In the genomic region with DNA sequence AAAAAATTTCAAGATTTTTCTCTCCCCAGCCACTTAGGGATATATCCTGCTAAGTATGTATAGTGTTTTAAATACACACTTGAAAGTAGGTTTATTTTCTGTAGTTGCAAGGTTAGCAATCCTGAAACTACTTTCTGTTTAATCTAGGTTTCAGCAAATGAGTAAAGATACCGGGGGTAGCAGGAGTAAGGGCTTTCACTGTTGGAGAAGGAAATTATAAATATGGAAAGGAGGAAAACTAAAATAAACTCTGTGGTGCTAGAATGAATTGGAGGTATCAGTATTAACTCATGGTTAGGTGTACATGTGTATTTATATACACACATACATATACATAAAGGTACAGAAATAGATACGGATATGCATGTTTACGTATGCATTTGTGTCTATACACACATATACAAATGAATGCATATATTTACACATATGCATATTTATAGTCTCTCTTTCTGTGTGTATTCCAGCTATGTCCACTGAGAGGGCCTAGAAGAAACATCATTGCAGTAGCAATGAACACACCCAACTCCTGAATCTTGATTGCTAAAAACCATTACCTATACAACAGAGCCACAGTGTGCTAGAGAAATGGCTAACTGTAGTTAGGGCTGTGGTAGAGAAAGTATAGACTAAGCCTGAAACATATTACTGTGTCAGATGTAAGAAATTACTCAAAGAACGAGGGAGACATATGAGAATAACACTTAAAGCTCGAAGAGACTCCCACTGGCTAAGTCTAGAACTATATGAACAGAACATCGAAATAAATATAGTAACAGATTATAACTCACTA, we compare ENCODE assay signal across 12 cellular contexts.
DNase-seq lines count a peak whose midpoint lies in the region; ATAC-seq, FAIRE-seq and TF ChIP-seq lines count a peak whose summit lies in the region.
"Had no signal": no experiment of that assay in that cellular context is flagged by ENCODE, and none has a peak within 500 bp of the region (broad histone marks: within the 10 kb centered on the region; RNA-seq: fewer than 3 reads in every experiment).

No MANE protein-coding gene starts in this region.

- no peak for TF ChIP-seq POLR2A in GM12878 (IDR thresholded peaks at IDR 0.05; ENCODE audit: low read depth, low read length)

- H3K4me1 ChIP-seq in GM12878 (ENCODE audit: control insufficient read depth, insufficient read depth, low read length) (peaks cover 12% of the 10 kb centered on the region), small intestine (ENCODE audit: control insufficient read depth in 2 of 2, insufficient read depth in 1 of 2, low read depth in 1 of 2, low read length in 1 of 2) (peaks cover 3 to 8% of the 10 kb centered on the region in 2 donors)
- H3K4me1 ChIP-seq: testis had no signal

- TF ChIP-seq CTCF in GM12878 (IDR thresholded peaks at IDR 0.05 in 2 of 3, conservative IDR thresholded peaks at IDR 0.05 in 1 of 3; ENCODE audit: control insufficient read depth in 2 of 3, extremely low read depth in 1 of 3, insufficient read depth in 1 of 3, low read depth in 3 of 3, low read length in 3 of 3), result no peak

- POLR2A ChIA-PET in GM12878 (lab: Charles Lee), result interaction anchor here (0.5 kb wide), 1 partner anchor 72 kb away, joined by 8 read pairs; no protein-coding TSS in a partner anchor

- no peak for TF ChIP-seq RAD21 in GM12878 (IDR thresholded peaks at IDR 0.05; ENCODE audit: insufficient read depth, low read depth, low read length)

- RAD21 ChIA-PET in GM12878 (lab: Charles Lee; ENCODE audit: unreplicated experiment), result no interaction called here

- no peak overlapping the region for H3K9ac ChIP-seq in GM12878 (ENCODE audit: control insufficient read depth, insufficient read depth, low read length)

- no peak overlapping the region for H2AFZ ChIP-seq in GM12878 (ENCODE audit: control insufficient read depth, low read depth, low read length)

- H3K9me3 ChIP-seq in GM12878 (replicated peaks; ENCODE audit: control insufficient read depth, insufficient read depth, low read length) (peaks cover 3% of the 10 kb centered on the region; the same call in 1 of the 3 replicates), small intestine (ENCODE audit: control insufficient read depth, low read depth) (no peaks in the 10 kb centered on the region)
- H3K9me3 ChIP-seq: testis had no signal

- H3K4me3 ChIP-seq in GM12878 (no peak overlapping the region), small intestine (ENCODE audit: low read depth in 1 of 2, low read length in 2 of 2) (no peak overlapping the region)
- H3K4me3 ChIP-seq: dorsolateral prefrontal cortex, testis had no signal

- CTCF ChIA-PET in activated CD8-positive, alpha-beta memory T cell treated with anti-CD3 and anti-CD28 coated beads, Interleukin-2, amount 10 ng/mL, durations not matched to agents 7 days and 5 days (lab: Charles Lee), result no interaction called here
- CTCF ChIA-PET in GM12878 (lab: Yijun Ruan, JAX), result no interaction called here

- H3K4me1 Mint-ChIP-seq in activated CD8-positive, alpha-beta memory T cell treated with anti-CD3 and anti-CD28 coated beads, Interleukin-2, amount 10 ng/mL, durations not matched to agents 7 days and 5 days, result peaks cover 12% of the 10 kb centered on the region
- H3K4me1 Mint-ChIP-seq: activated B cell treated with CpG ODN at 0.5 μM for 24 hours had no signal

- peaks cover 6% of the 10 kb centered on the region for H3K9me3 Mint-ChIP-seq in activated CD8-positive, alpha-beta memory T cell treated with anti-CD3 and anti-CD28 coated beads, Interleukin-2, amount 10 ng/mL, durations not matched to agents 7 days and 5 days (ENCODE audit: low read depth)

- no peaks in the 10 kb centered on the region for H3K27me3 Mint-ChIP-seq in activated CD8-positive, alpha-beta memory T cell treated with anti-CD3 and anti-CD28 coated beads, Interleukin-2, amount 10 ng/mL, durations not matched to agents 7 days and 5 days
- H3K27me3 Mint-ChIP-seq: activated B cell treated with CpG ODN at 0.5 μM for 24 hours had no signal

- H3K36me3 Mint-ChIP-seq in activated CD8-positive, alpha-beta memory T cell treated with anti-CD3 and anti-CD28 coated beads, Interleukin-2, amount 10 ng/mL, durations not matched to agents 7 days and 5 days, result peaks cover 33% of the 10 kb centered on the region

- no peaks in the 10 kb centered on the region for H3K79me2 ChIP-seq in GM12878 (ENCODE audit: control insufficient read depth, insufficient read depth, low read length)

- H3K4me2 ChIP-seq in GM12878 (ENCODE audit: control insufficient read depth, insufficient read depth), result 0 out of 2 replicates have a peak overlapping the region, but pooled peaks have one; percentile 14

- H3K27ac Mint-ChIP-seq in activated CD8-positive, alpha-beta memory T cell treated with anti-CD3 and anti-CD28 coated beads, Interleukin-2, amount 10 ng/mL, durations not matched to agents 7 days and 5 days, result no peak overlapping the region
- H3K27ac Mint-ChIP-seq: activated B cell treated with CpG ODN at 0.5 μM for 24 hours had no signal

- ATAC-seq in activated CD8-positive, alpha-beta memory T cell treated with anti-CD3 and anti-CD28 coated beads, Interleukin-2, amount 10 ng/mL, durations not matched to agents 7 days and 5 days, result peak; percentile 30
- ATAC-seq in GM21526 (IDR thresholded peaks at IDR 0.05; ENCODE audit: low FRiP score, unreplicated experiment) (peak; percentile 84), HG03095 (IDR thresholded peaks at IDR 0.05; ENCODE audit: unreplicated experiment) (peak; percentile 75), GM12878 (peak; percentile 89)

- intact Hi-C loops in GM12878 (cut with micrococcal nuclease; ENCODE audit: unreplicated experiment), result no loop called here

- H3K27me3 ChIP-seq in GM12878 (replicated peaks in 1 of 2; ENCODE audit: control insufficient read depth in 2 of 2, insufficient read depth in 2 of 2, low read length in 1 of 2), result no peaks in the 10 kb centered on the region
- no peaks in the 10 kb centered on the region for H3K27me3 ChIP-seq in small intestine (ENCODE audit: control insufficient read depth in 2 of 2, insufficient read depth in 2 of 2, low read length in 2 of 2)
- H3K27me3 ChIP-seq: dorsolateral prefrontal cortex, testis had no signal

- DNase-seq in activated CD8-positive, alpha-beta memory T cell treated with anti-CD3 and anti-CD28 coated beads, Interleukin-2, amount 10 ng/mL, durations not matched to agents 7 days and 5 days, result no peak
- no peak for DNase-seq in activated CD8-positive, alpha-beta memory T cell treated with anti-CD3 and anti-CD28 coated beads, Interleukin-2, amount 50 U/mL, for 4 hours
- DNase-seq in GM12878 (ENCODE audit: low read depth, low spot score) (peak; percentile 26), small intestine (no peak), NCI-H524 treated with DMSO at 0.1 percent for 48 hours (lab: John Stamatoyannopoulos, UW) (no peak), NCI-H2196 (lab: John Stamatoyannopoulos, UW; ENCODE audit: unreplicated experiment) (no peak)
- DNase-seq: activated B cell treated with CpG ODN at 0.5 μM for 24 hours, dorsolateral prefrontal cortex, GF-D8, testis had no signal

- H4K20me1 ChIP-seq in GM12878 (ENCODE audit: control insufficient read depth, insufficient read depth), result no peaks in the 10 kb centered on the region

- FAIRE-seq in GM12878 (lab: Jason Lieb, UNC), result peak; percentile 89
- no peak for FAIRE-seq in small intestine (lab: Jason Lieb, UNC)

- H3K4me3 Mint-ChIP-seq in activated CD8-positive, alpha-beta memory T cell treated with anti-CD3 and anti-CD28 coated beads, Interleukin-2, amount 10 ng/mL, durations not matched to agents 7 days and 5 days, result no peak overlapping the region
- H3K4me3 Mint-ChIP-seq: activated B cell treated with CpG ODN at 0.5 μM for 24 hours had no signal

- TF ChIP-seq EP300 in GM12878 (IDR thresholded peaks at IDR 0.05; ENCODE audit: borderline replicate concordance in 1 of 2, control insufficient read depth in 1 of 2, low read depth in 2 of 2, low read length in 2 of 2), result no peak

- H3K27ac ChIP-seq in GM12878 (ENCODE audit: control insufficient read depth, insufficient read depth), result peak overlapping the region; percentile 43
- no peak overlapping the region for H3K27ac ChIP-seq in small intestine (ENCODE audit: low read depth in 1 of 2, low read length in 1 of 2)
- H3K27ac ChIP-seq: testis had no signal

- SMC1A ChIA-PET in GM12878 (lab: Charles Lee; ENCODE audit: uncharacterized antibody, unreplicated experiment), result no interaction called here

- in situ Hi-C loops in GM12878 (cut with MboI), result no loop called here

- no TSS peak for BruUV-seq in GM12878 (replicated peaks; lab: Mats Ljungman, UMichigan)

- peaks cover 0 to 4% of the 10 kb centered on the region in 2 experiments; a peak in 1 of 4 replicates for H3K36me3 ChIP-seq in GM12878 (ENCODE audit: control insufficient read depth in 2 of 2, insufficient read depth in 2 of 2, low read length in 1 of 2)
- H3K36me3 ChIP-seq in small intestine (ENCODE audit: control insufficient read depth in 2 of 2, insufficient read depth in 2 of 2, low read length in 2 of 2), result peaks cover 0 to 2% of the 10 kb centered on the region in 2 donors

- under 1% methylated on average over 6 of the region's 6 CpGs for WGBS in GM12878 (ENCODE audit: insufficient coverage, insufficient replicate concordance, low lambda C conversion rate, missing lambda C conversion rate)
- 83 to 88% (median 86%) methylated on average over 6 of the region's 6 CpGs for WGBS in small intestine, 3 donors

TF ChIP-seq in GM12878, 131 proteins besides CTCF, POLR2A, EP300 and RAD21 (continues in another document):
- TF ChIP-seq NBN (IDR thresholded peaks at IDR 0.05), result no peak
- TF ChIP-seq PAX8 (IDR thresholded peaks at IDR 0.05), result no peak
- TF ChIP-seq SMAD5 (IDR thresholded peaks at IDR 0.05; ENCODE audit: low read depth), result no peak
- no peak for TF ChIP-seq POLR2AphosphoS5 (IDR thresholded peaks at IDR 0.05; ENCODE audit: low read length)
- TF ChIP-seq POLR2AphosphoS2 (IDR thresholded peaks at IDR 0.05; ENCODE audit: low read depth, low read length), result no peak
- TF ChIP-seq BRCA1 (IDR thresholded peaks at IDR 0.05; ENCODE audit: low read depth, low read length), result no peak
- TF ChIP-seq, protein P1, sequence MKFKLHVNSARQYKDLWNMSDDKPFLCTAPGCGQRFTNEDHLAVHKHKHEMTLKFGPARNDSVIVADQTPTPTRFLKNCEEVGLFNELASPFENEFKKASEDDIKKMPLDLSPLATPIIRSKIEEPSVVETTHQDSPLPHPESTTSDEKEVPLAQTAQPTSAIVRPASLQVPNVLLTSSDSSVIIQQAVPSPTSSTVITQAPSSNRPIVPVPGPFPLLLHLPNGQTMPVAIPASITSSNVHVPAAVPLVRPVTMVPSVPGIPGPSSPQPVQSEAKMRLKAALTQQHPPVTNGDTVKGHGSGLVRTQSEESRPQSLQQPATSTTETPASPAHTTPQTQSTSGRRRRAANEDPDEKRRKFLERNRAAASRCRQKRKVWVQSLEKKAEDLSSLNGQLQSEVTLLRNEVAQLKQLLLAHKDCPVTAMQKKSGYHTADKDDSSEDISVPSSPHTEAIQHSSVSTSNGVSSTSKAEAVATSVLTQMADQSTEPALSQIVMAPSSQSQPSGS (IDR thresholded peaks at IDR 0.05; ENCODE audit: low read length), result peak; percentile 97
- no peak for TF ChIP-seq BMI1 (IDR thresholded peaks at IDR 0.05; ENCODE audit: borderline replicate concordance)
- no peak for TF ChIP-seq RELA (IDR thresholded peaks at IDR 0.05; ENCODE audit: borderline replicate concordance, partially characterized antibody)
- TF ChIP-seq ZNF622 (IDR thresholded peaks at IDR 0.05), result no peak
- no peak for TF ChIP-seq STAT3 (IDR thresholded peaks at IDR 0.05; ENCODE audit: low read depth, low read length)

Comparison
In these comparisons a context has a peak if more than half of its experiments do, and no peak if none do; other contexts are left out.
1. ATAC-seq: peak in every context shown above with its lines; median percentile 89 in GM12878; 84 in GM21526; 75 in HG03095; 30 in activated CD8-positive, alpha-beta memory T cell treated with anti-CD3 and anti-CD28 coated beads, Interleukin-2, amount 10 ng/mL, durations not matched to agents 7 days and 5 days.